In genomic region chr20:5996765-5997164, GRCh38 we compare ENCODE assay signal across 10 cellular contexts. TPM values are rescaled to one million over a fixed set of nuclear protein-coding genes. Genes with fewer than 3 reads are reported as not detected.
DNase-seq lines count a peak whose midpoint lies in the region; ATAC-seq lines count a peak whose summit lies in the region.
"Had no signal": no experiment of that assay in that cellular context is flagged by ENCODE, and none has a peak within 500 bp of the region (broad histone marks: within the 10 kb centered on the region; RNA-seq: fewer than 3 reads in every experiment).

No MANE protein-coding gene starts in this region.

- peaks cover 24% of the 10 kb centered on the region for H3K36me3 Mint-ChIP-seq in activated naive CD8-positive, alpha-beta T cell treated with anti-CD3 and anti-CD28 coated beads for 36 hours

- no peaks in the 10 kb centered on the region for H3K9me3 Mint-ChIP-seq in activated naive CD8-positive, alpha-beta T cell treated with anti-CD3 and anti-CD28 coated beads for 36 hours

- peak; percentile 44 to 68 for DNase-seq in Kasumi-1 (lab: John Stamatoyannopoulos, UW)
- peak; percentile 50 for DNase-seq in activated naive CD8-positive, alpha-beta T cell treated with anti-CD3 and anti-CD28 coated beads for 36 hours
- no peak for DNase-seq in Ammon's horn (ENCODE audit: low spot score)
- no peak for DNase-seq in NCI-H345 treated with DMSO at 0.1 percent for 48 hours (lab: John Stamatoyannopoulos, UW; ENCODE audit: unreplicated experiment)
- no peak for DNase-seq in NCI-H1417 treated with DMSO at 0.1 percent for 48 hours (lab: John Stamatoyannopoulos, UW)
- DNase-seq in hippocampal formation (lab: John Stamatoyannopoulos, UW): no peak

- peak overlapping the region; percentile 82 for H3K27ac Mint-ChIP-seq in activated naive CD8-positive, alpha-beta T cell treated with anti-CD3 and anti-CD28 coated beads for 36 hours

- H3K4me1 Mint-ChIP-seq in activated naive CD8-positive, alpha-beta T cell treated with anti-CD3 and anti-CD28 coated beads for 36 hours: peaks cover 16% of the 10 kb centered on the region

- ATAC-seq in GM18511 (IDR thresholded peaks at IDR 0.05; ENCODE audit: unreplicated experiment) (peak; percentile 99), GM21717 (IDR thresholded peaks at IDR 0.05; ENCODE audit: unreplicated experiment) (peak; percentile 93)

- H3K4me3 Mint-ChIP-seq in activated naive CD8-positive, alpha-beta T cell treated with anti-CD3 and anti-CD28 coated beads for 36 hours: no peak overlapping the region

- H3K27me3 Mint-ChIP-seq in activated naive CD8-positive, alpha-beta T cell treated with anti-CD3 and anti-CD28 coated beads for 36 hours: no peaks in the 10 kb centered on the region

RNA-seq across cellular contexts. Expression of gene CRLS1, which starts 9.2 kb away (rescaled TPM):
- 10 to 100 TPM; 55.9 to 58.9 TPM for total RNA-seq in activated naive CD8-positive, alpha-beta T cell treated with anti-CD3 and anti-CD28 coated beads for 36 hours

RNA-seq across cellular contexts. Expression of gene MCM8, which starts 46.3 kb away (rescaled TPM):
- 10 to 100 TPM; 34.7 to 35.2 TPM for total RNA-seq in activated naive CD8-positive, alpha-beta T cell treated with anti-CD3 and anti-CD28 coated beads for 36 hours

RNA-seq across cellular contexts. Expression of gene TRMT6, which starts 46.4 kb away (rescaled TPM):
- total RNA-seq in activated naive CD8-positive, alpha-beta T cell treated with anti-CD3 and anti-CD28 coated beads for 36 hours: 10 to 100 TPM; 33.1 to 34.1 TPM

RNA-seq across cellular contexts. Expression of gene LRRN4, which starts 57.1 kb away (rescaled TPM):
- total RNA-seq in activated naive CD8-positive, alpha-beta T cell treated with anti-CD3 and anti-CD28 coated beads for 36 hours: not detected
- total RNA-seq: endothelial cell of umbilical vein, LHCN-M2 had no signal

Comparison
In these comparisons a context has a peak if more than half of its experiments do, and no peak if none do; other contexts are left out.
1. DNase-seq: peak in Kasumi-1 (2 of 2) and activated naive CD8-positive, alpha-beta T cell treated with anti-CD3 and anti-CD28 coated beads for 36 hours (single experiment); none in Ammon's horn (single experiment), NCI-H345 treated with DMSO at 0.1 percent for 48 hours (single experiment), NCI-H1417 treated with DMSO at 0.1 percent for 48 hours (single experiment) and hippocampal formation (0 of 2).